Comparison of ENCODE assay signal across 15 cellular contexts in genomic region chr2:221455214-221455613, GRCh38.
DNase-seq lines count a peak whose midpoint lies in the region; ATAC-seq and TF ChIP-seq lines count a peak whose summit lies in the region.
"Had no signal": no experiment of that assay in that cellular context is flagged by ENCODE, and none has a peak within 500 bp of the region (broad histone marks: within the 10 kb centered on the region; RNA-seq: fewer than 3 reads in every experiment).

No MANE protein-coding gene starts in this region.

- H3K27me3 Mint-ChIP-seq in GM23338 (ENCODE audit: insufficient read depth, low read depth, poor library complexity), result no peaks in the 10 kb centered on the region
- H3K27me3 Mint-ChIP-seq in neural crest cell (ENCODE audit: low read depth), result no peaks in the 10 kb centered on the region

- TF ChIP-seq CTCF in GM23338 (conservative IDR thresholded peaks at IDR 0.05; ENCODE audit: low read depth in 2 of 2), result no peak
- TF ChIP-seq CTCF in neural crest cell (conservative IDR thresholded peaks at IDR 0.05), result no peak

- H3K4me1 Mint-ChIP-seq in GM23338, result peaks cover 22% of the 10 kb centered on the region
- peaks cover 31% of the 10 kb centered on the region for H3K4me1 Mint-ChIP-seq in neural crest cell

- no peak overlapping the region for H3K4me3 Mint-ChIP-seq in GM23338
- no peak overlapping the region for H3K4me3 Mint-ChIP-seq in neural crest cell
- H3K4me3 Mint-ChIP-seq: CD8-positive, alpha-beta memory T cell had no signal

- H4K20me1 ChIP-seq in BLaER1 treated with 17β-estradiol and CSF1 and Interleukin-3, amounts not matched to agents 10 nM and 100 nM, result no peaks in the 10 kb centered on the region
- H4K20me1 ChIP-seq in GM23338 (replicated peaks; ENCODE audit: insufficient read depth), result no peaks in the 10 kb centered on the region

- DNase-seq in GM23338 (ENCODE audit: low spot score) (no peak), SW480 (ENCODE audit: low spot score) (peak; percentile 92), neural crest cell (ENCODE audit: low read depth, low spot score) (no peak), NCI-H1930 (lab: John Stamatoyannopoulos, UW) (no peak), DMS153 treated with DMSO at 0.1 percent for 48 hours (lab: John Stamatoyannopoulos, UW; ENCODE audit: unreplicated experiment) (no peak)
- DNase-seq in effector CD4-positive, alpha-beta T cell, result no peak
- DNase-seq: BE2C; CD8-positive, alpha-beta memory T cell; HCEC 1CT; KBM-7; NCI-H1092 treated with DMSO at 0.1 percent for 48 hours; NCI-H187 treated with DMSO at 0.1 percent for 48 hours; NK-92 treated with Interleukin-12 subunit alpha and Interleukin-12 subunit beta, amount 100 ng/mL, for 24 hours; OCI-M1 had no signal

- ATAC-seq in GM23338, result peak; percentile 30; the same call in 1 of the 3 replicates

- no peaks in the 10 kb centered on the region for H3K79me2 ChIP-seq in GM23338 (replicated peaks; ENCODE audit: insufficient read depth)

- H3K4me3 ChIP-seq in BLaER1 treated with 17β-estradiol and CSF1 and Interleukin-3, amounts not matched to agents 10 nM and 100 nM, result no peak overlapping the region
- H3K4me3 ChIP-seq in GM23338, result no peak overlapping the region

- H3K9me3 ChIP-seq in BLaER1 treated with 17β-estradiol and CSF1 and Interleukin-3, amounts not matched to agents 10 nM and 100 nM (replicated peaks in 1 of 11), result no peaks in the 10 kb centered on the region
- H3K9me3 ChIP-seq: BE2C had no signal

- no peak overlapping the region for H3K9ac ChIP-seq in BLaER1 treated with 17β-estradiol and CSF1 and Interleukin-3, amounts not matched to agents 10 nM and 100 nM

- peak overlapping the region; percentile 33 to 83 (median 68) for H3K4me2 ChIP-seq in BLaER1 treated with 17β-estradiol and CSF1 and Interleukin-3, amounts not matched to agents 10 nM and 100 nM
- no peak overlapping the region for H3K4me2 ChIP-seq in GM23338

- H3K9me3 Mint-ChIP-seq in GM23338 (no peaks in the 10 kb centered on the region; the same call in 2 of the 3 replicates), neural crest cell (no peaks in the 10 kb centered on the region)
- H3K9me3 Mint-ChIP-seq: CD8-positive, alpha-beta memory T cell had no signal

- no peaks in the 10 kb centered on the region for H3K36me3 ChIP-seq in BLaER1 treated with 17β-estradiol and CSF1 and Interleukin-3, amounts not matched to agents 10 nM and 100 nM
- H3K36me3 ChIP-seq in GM23338 (ENCODE audit: insufficient read depth), result no peaks in the 10 kb centered on the region; the same call in 1 of the 2 replicates
- H3K36me3 ChIP-seq: BE2C had no signal

- no peaks in the 10 kb centered on the region for H3F3A ChIP-seq in GM23338 (replicated peaks; ENCODE audit: low read depth)

- H3K27ac Mint-ChIP-seq in GM23338 (no peak overlapping the region), neural crest cell (ENCODE audit: unreplicated experiment) (peak overlapping the region; percentile 48)

- no peaks in the 10 kb centered on the region for H3K27me3 ChIP-seq in BLaER1 treated with 17β-estradiol and CSF1 and Interleukin-3, amounts not matched to agents 10 nM and 100 nM
- no peaks in the 10 kb centered on the region for H3K27me3 ChIP-seq in GM23338 (ENCODE audit: insufficient read depth)
- H3K27me3 ChIP-seq: BE2C had no signal

- 0 out of 22 replicates have a peak overlapping the region, but pooled peaks of 1 of the 11 experiments have one; percentile 27 for H3K27ac ChIP-seq in BLaER1 treated with 17β-estradiol and CSF1 and Interleukin-3, amounts not matched to agents 10 nM and 100 nM
- no peak overlapping the region for H3K27ac ChIP-seq in GM23338 (ENCODE audit: low read depth)

- H3K36me3 Mint-ChIP-seq in GM23338 (ENCODE audit: low read depth), result peaks cover under 1% of the 10 kb centered on the region; the same call in 1 of the 3 replicates
- peaks cover 18% of the 10 kb centered on the region for H3K36me3 Mint-ChIP-seq in neural crest cell (ENCODE audit: low read depth)

- no peak overlapping the region for H2AFZ ChIP-seq in GM23338

- H3K9me2 ChIP-seq in GM23338 (ENCODE audit: insufficient read depth), result 0 out of 2 replicates have a peak, but pooled peaks cover 3% of the 10 kb centered on the region

- peaks cover 9 to 32% (median 14%) of the 10 kb centered on the region in 10 experiments for H3K4me1 ChIP-seq in BLaER1 treated with 17β-estradiol and CSF1 and Interleukin-3, amounts not matched to agents 10 nM and 100 nM
- peaks cover 15% of the 10 kb centered on the region; the same call in 1 of the 2 replicates for H3K4me1 ChIP-seq in GM23338 (ENCODE audit: insufficient read depth)
- H3K4me1 ChIP-seq: BE2C had no signal

TF ChIP-seq in GM23338, 12 proteins besides CTCF, POLR2A, EP300 and RAD21:
- TF ChIP-seq JUNB (IDR thresholded peaks at IDR 0.05; ENCODE audit: unreplicated experiment) (no peak), CREB1 (CRISPR knock-in tag; IDR thresholded peaks at IDR 0.05; ENCODE audit: low read depth) (no peak), ETS1 (IDR thresholded peaks at IDR 0.05) (no peak), EZH2 (IDR thresholded peaks at IDR 0.05; ENCODE audit: low read depth, unreplicated experiment) (no peak)
